Comparison of ENCODE assay signal across 8 cellular contexts in the genomic region with DNA sequence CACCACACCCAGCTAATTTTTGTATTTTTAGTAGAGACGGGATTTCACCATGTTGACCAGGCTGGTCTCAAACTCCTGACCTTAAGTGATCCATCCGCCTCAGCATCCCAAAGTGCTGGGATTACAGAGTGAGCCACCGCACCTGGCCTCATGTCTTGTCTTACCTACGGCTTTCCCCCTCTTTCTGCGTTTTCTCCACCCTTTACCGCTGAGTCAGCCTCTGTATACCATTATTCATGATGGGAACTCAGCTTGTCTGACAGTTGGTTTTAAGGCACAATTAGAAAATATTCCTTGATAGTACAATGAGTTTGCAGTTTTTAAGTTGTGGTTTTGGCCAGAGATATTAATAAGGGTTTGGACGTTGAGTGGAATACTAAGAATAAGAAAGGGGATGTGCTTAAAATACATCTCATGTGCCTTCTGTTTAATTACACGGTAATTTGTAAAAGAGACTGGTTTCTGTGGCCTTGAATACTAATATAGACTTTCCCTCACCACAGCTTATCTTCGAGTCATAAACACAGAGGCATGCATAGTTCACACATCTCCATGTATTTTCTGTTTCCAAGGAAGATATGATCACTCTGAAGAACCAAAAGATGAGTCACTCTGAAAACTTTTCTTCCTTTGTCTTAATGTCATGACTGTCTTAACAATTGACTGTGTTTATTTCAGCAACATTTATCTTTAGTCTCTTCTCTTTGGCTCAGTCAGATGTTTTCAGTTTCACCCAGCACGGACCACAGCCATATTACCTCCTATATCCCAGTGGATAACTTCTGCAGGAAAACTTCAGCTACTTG. TPM values are rescaled to one million over a fixed set of nuclear protein-coding genes. Genes with fewer than 3 reads are reported as not detected.
DNase-seq lines count a peak whose midpoint lies in the region; ATAC-seq and TF ChIP-seq lines count a peak whose summit lies in the region.

No MANE protein-coding gene starts in this region.

- H3K36me3 ChIP-seq in heart left ventricle (no peaks in the 10 kb centered on the region), upper lobe of left lung (no peaks in the 10 kb centered on the region)

- H3K9me3 ChIP-seq in heart left ventricle (no peaks in the 10 kb centered on the region), upper lobe of left lung (no peaks in the 10 kb centered on the region)

- ATAC-seq in heart left ventricle (peak in 1 of 4 donors; percentile 8), upper lobe of left lung (ENCODE audit: low FRiP score in 2 of 2) (peak in 1 of 2 donors; percentile 42), HG02973 (IDR thresholded peaks at IDR 0.05; ENCODE audit: unreplicated experiment) (no peak), GM18511 (IDR thresholded peaks at IDR 0.05; ENCODE audit: unreplicated experiment) (no peak)

- TF ChIP-seq POLR2A in heart left ventricle (IDR thresholded peaks at IDR 0.05) (no peak), upper lobe of left lung (IDR thresholded peaks at IDR 0.05) (no peak)

- TF ChIP-seq EP300 in upper lobe of left lung (IDR thresholded peaks at IDR 0.05) = peak in 2 of 4 donors; percentile 15 to 24

- no peak overlapping the region for H3K4me3 ChIP-seq in heart left ventricle
- no peak overlapping the region for H3K4me3 ChIP-seq in fibroblast of mammary gland (ENCODE audit: control insufficient read depth, low read depth, low read length)
- no peak overlapping the region for H3K4me3 ChIP-seq in upper lobe of left lung

- WGBS in heart left ventricle, 4 donors = 68 to 69% (median 68%) methylated on average over 10 of the region's 10 CpGs
- 50 to 62% methylated on average over 10 of the region's 10 CpGs for WGBS in upper lobe of left lung, 2 donors

- H3K4me1 ChIP-seq in heart left ventricle (peaks cover 0 to 57% (median 19%) of the 10 kb centered on the region in 12 donors), upper lobe of left lung (peaks cover 33 to 51% (median 39%) of the 10 kb centered on the region in 4 donors)

- DNase-seq in heart left ventricle (no peak), cardiac septum (ENCODE audit: low spot score) (no peak), SW480 (ENCODE audit: low spot score) (peak; percentile 64), fibroblast of mammary gland (ENCODE audit: low read depth) (peak; percentile 88), upper lobe of left lung (no peak), GM19238 (ENCODE audit: insufficient read length, low spot score) (no peak)

- no peaks in the 10 kb centered on the region for H3K27me3 ChIP-seq in heart left ventricle
- no peaks in the 10 kb centered on the region for H3K27me3 ChIP-seq in upper lobe of left lung

- peak overlapping the region in 7 of 12 donors; percentile 10 to 58 (median 39) for H3K27ac ChIP-seq in heart left ventricle
- H3K27ac ChIP-seq in upper lobe of left lung = peak overlapping the region; percentile 57 to 75 (median 68)

- intact Hi-C loops in heart left ventricle (cut with DNase I) = loop anchor here in 3 of 10 donors (5.0 to 10.0 kb wide), 2 partner anchors 41 to 47 kb away; no protein-coding TSS in a partner anchor
- intact Hi-C loops in cardiac septum (cut with DNase I) = loop anchor here (5.0 kb wide), 1 partner anchor 41 kb away; no protein-coding TSS in a partner anchor

- no peak for TF ChIP-seq CTCF in heart left ventricle (IDR thresholded peaks at IDR 0.05)
- TF ChIP-seq CTCF in fibroblast of mammary gland (conservative IDR thresholded peaks at IDR 0.05; ENCODE audit: control insufficient read depth, insufficient read depth, low read depth, low read length) = no peak
- TF ChIP-seq CTCF in upper lobe of left lung (IDR thresholded peaks at IDR 0.05) = no peak

RNA-seq across cellular contexts. Expression of a gene that starts 54.3 kb away (rescaled TPM):
- 10 to 100 TPM in 6 of 9 donors, 1 to 10 TPM in 3; 8.4 to 20.8 (median 11.3) TPM for total RNA-seq in heart left ventricle
- 10 to 100 TPM in 1 of 2 donors, 1 to 10 TPM in 1; 7.0 to 15.8 TPM for polyA plus RNA-seq in heart left ventricle
- 12.5 TPM for total RNA-seq in cardiac septum
- total RNA-seq in upper lobe of left lung = 10 to 100 TPM in 4 of 6 donors, 1 to 10 TPM in 2; 8.5 to 23.3 (median 13.7) TPM

Comparison
In these comparisons a context has a peak if more than half of its experiments do, and no peak if none do; other contexts are left out.
1. DNase-seq: peak in SW480 (single experiment) and fibroblast of mammary gland (single experiment); none in heart left ventricle (0 of 5), cardiac septum (single experiment), upper lobe of left lung (0 of 2) and GM19238 (single experiment).